ENCODE assay signal across 11 cellular contexts in the genomic region with DNA sequence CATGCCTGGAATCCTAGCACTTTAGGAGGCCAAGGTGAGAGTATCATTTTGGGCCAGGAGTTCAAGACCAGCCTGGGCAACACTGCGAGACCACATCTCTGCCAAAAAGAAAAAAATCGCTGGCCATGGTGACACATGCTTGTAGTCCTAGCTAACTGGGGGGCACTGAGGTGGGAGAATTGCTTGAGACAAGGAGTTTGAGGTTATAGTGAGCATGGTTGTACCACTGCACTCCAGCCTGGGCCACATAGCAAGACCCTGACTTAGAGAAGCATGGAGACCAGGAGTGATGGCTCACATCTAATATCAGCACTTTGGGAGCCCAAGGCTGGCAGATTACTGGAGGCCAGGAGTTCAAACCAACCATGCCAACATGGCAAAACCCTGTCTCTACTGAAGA. TPM values are rescaled to one million over a fixed set of nuclear protein-coding genes. Genes with fewer than 3 reads are reported as not detected.
DNase-seq lines count a peak whose midpoint lies in the region; ATAC-seq and TF ChIP-seq lines count a peak whose summit lies in the region.
"Had no signal": no experiment of that assay in that cellular context is flagged by ENCODE, and none has a peak within 500 bp of the region (broad histone marks: within the 10 kb centered on the region; RNA-seq: fewer than 3 reads in every experiment).

No MANE protein-coding gene starts in this region.

- POLR2A ChIA-PET in CD4-positive, alpha-beta memory T cell (lab: Charles Lee; ENCODE audit: partially characterized antibody): interaction anchor here (0.9 to 4.4 kb wide), 4 partner anchors 8 to 43 kb away, joined by 3 to 29 read pairs (median 10); a partner anchor contains a TSS

- H3K4me3 Mint-ChIP-seq in CD4-positive, alpha-beta memory T cell: peak overlapping the region in 4 of 8 donors; percentile 1 to 59 (median 48)
- H3K4me3 Mint-ChIP-seq in IgD-negative memory B cell: peak overlapping the region in 2 of 4 donors; percentile 55 to 71
- H3K4me3 Mint-ChIP-seq in activated naive CD8-positive, alpha-beta T cell treated with anti-CD3 and anti-CD28 coated beads, Interleukin-2, amount 50 U/mL, for 24 hours: peak overlapping the region; percentile 35
- no peak overlapping the region for H3K4me3 Mint-ChIP-seq in nephron progenitor cell

- peak overlapping the region in 6 of 7 donors; percentile 22 to 80 (median 57) for H3K27ac Mint-ChIP-seq in CD4-positive, alpha-beta memory T cell
- H3K27ac Mint-ChIP-seq in IgD-negative memory B cell (peak overlapping the region in 2 of 3 donors; percentile 59 to 88), nephron progenitor cell (peak overlapping the region; percentile 92)
- peak overlapping the region; percentile 56 for H3K27ac Mint-ChIP-seq in activated naive CD8-positive, alpha-beta T cell treated with anti-CD3 and anti-CD28 coated beads, Interleukin-2, amount 50 U/mL, for 24 hours

- ATAC-seq in activated naive CD8-positive, alpha-beta T cell treated with anti-CD3 and anti-CD28 coated beads, Interleukin-2, amount 50 U/mL, for 24 hours: no peak
- ATAC-seq in GM21526 (IDR thresholded peaks at IDR 0.05; ENCODE audit: low FRiP score, unreplicated experiment): no peak
- no peak for ATAC-seq in HG02610 (IDR thresholded peaks at IDR 0.05; ENCODE audit: unreplicated experiment)
- ATAC-seq: activated CD4-positive, CD25-positive, alpha-beta regulatory T cell treated with anti-CD3 and anti-CD28 coated beads, Interleukin-2, amount 50 U/mL, for 24 hours had no signal

- H3K4me1 ChIP-seq in CD4-positive, alpha-beta memory T cell (ENCODE audit: insufficient read depth, low read length): peaks cover 88% of the 10 kb centered on the region

- H3K27ac ChIP-seq in CD4-positive, alpha-beta memory T cell (ENCODE audit: low read depth, low read length): no peak overlapping the region

- no peaks in the 10 kb centered on the region for H3K9me3 Mint-ChIP-seq in CD4-positive, alpha-beta memory T cell
- H3K9me3 Mint-ChIP-seq in IgD-negative memory B cell (no peaks in the 10 kb centered on the region), nephron progenitor cell (peaks cover 6% of the 10 kb centered on the region)
- H3K9me3 Mint-ChIP-seq in activated naive CD8-positive, alpha-beta T cell treated with anti-CD3 and anti-CD28 coated beads, Interleukin-2, amount 50 U/mL, for 24 hours: no peaks in the 10 kb centered on the region

- no peaks in the 10 kb centered on the region for H3K27me3 ChIP-seq in CD4-positive, alpha-beta memory T cell (ENCODE audit: insufficient read depth, low read length)

- CTCF ChIA-PET in CD4-positive, alpha-beta memory T cell (lab: Charles Lee; ENCODE audit: partially characterized antibody): no interaction called here

- peaks cover 11 to 30% of the 10 kb centered on the region in 2 donors for H3K36me3 Mint-ChIP-seq in CD4-positive, alpha-beta memory T cell
- peaks cover 3% of the 10 kb centered on the region for H3K36me3 Mint-ChIP-seq in IgD-negative memory B cell
- peaks cover 60% of the 10 kb centered on the region for H3K36me3 Mint-ChIP-seq in activated naive CD8-positive, alpha-beta T cell treated with anti-CD3 and anti-CD28 coated beads, Interleukin-2, amount 50 U/mL, for 24 hours (ENCODE audit: low read depth)
- H3K36me3 Mint-ChIP-seq in nephron progenitor cell (ENCODE audit: low read depth): peaks cover 78% of the 10 kb centered on the region

- TF ChIP-seq CTCF in nephron progenitor cell (IDR thresholded peaks at IDR 0.05): no peak

- H3K27me3 Mint-ChIP-seq in CD4-positive, alpha-beta memory T cell: no peaks in the 10 kb centered on the region
- H3K27me3 Mint-ChIP-seq in IgD-negative memory B cell (no peaks in the 10 kb centered on the region), nephron progenitor cell (ENCODE audit: low read depth, poor library complexity) (no peaks in the 10 kb centered on the region)
- H3K27me3 Mint-ChIP-seq in activated naive CD8-positive, alpha-beta T cell treated with anti-CD3 and anti-CD28 coated beads, Interleukin-2, amount 50 U/mL, for 24 hours: no peaks in the 10 kb centered on the region

- no peaks in the 10 kb centered on the region for H3K9me3 ChIP-seq in CD4-positive, alpha-beta memory T cell (ENCODE audit: control insufficient read depth in 1 of 2, low read length in 2 of 2)

- peaks cover 33 to 84% (median 61%) of the 10 kb centered on the region in 4 donors for H3K4me1 Mint-ChIP-seq in CD4-positive, alpha-beta memory T cell
- H3K4me1 Mint-ChIP-seq in IgD-negative memory B cell (peaks cover 30 to 44% (median 38%) of the 10 kb centered on the region in 3 donors), nephron progenitor cell (peaks cover 2% of the 10 kb centered on the region)
- peaks cover 81% of the 10 kb centered on the region for H3K4me1 Mint-ChIP-seq in activated naive CD8-positive, alpha-beta T cell treated with anti-CD3 and anti-CD28 coated beads, Interleukin-2, amount 50 U/mL, for 24 hours

- DNase-seq in CD4-positive, alpha-beta memory T cell: no peak
- no peak for DNase-seq in activated naive CD8-positive, alpha-beta T cell treated with anti-CD3 and anti-CD28 coated beads, Interleukin-2, amount 50 U/mL, for 24 hours
- DNase-seq in nephron progenitor cell (no peak), NCI-H748 (lab: John Stamatoyannopoulos, UW; ENCODE audit: unreplicated experiment) (no peak), NCI-H2107 treated with DMSO at 0.1 percent for 48 hours (lab: John Stamatoyannopoulos, UW; ENCODE audit: unreplicated experiment) (no peak)
- DNase-seq: central memory CD4-positive, alpha-beta T cell; GF-D8 had no signal

- H3K36me3 ChIP-seq in CD4-positive, alpha-beta memory T cell (ENCODE audit: insufficient read depth, low read length): no peaks in the 10 kb centered on the region

- intact Hi-C loops in CD4-positive, alpha-beta memory T cell (cut with micrococcal nuclease): no loop called here

- H3K4me3 ChIP-seq in CD4-positive, alpha-beta memory T cell (ENCODE audit: low read length in 2 of 2): no peak overlapping the region

RNA-seq across cellular contexts. Expression of a gene that starts 9.2 kb away (rescaled TPM):
- 100 to 1,000 TPM; 191 to 195 TPM for total RNA-seq in CD4-positive, alpha-beta memory T cell
- polyA plus RNA-seq in CD4-positive, alpha-beta memory T cell: 100 to 1,000 TPM; 261 to 353 TPM
- 246 TPM for polyA plus RNA-seq in IgD-negative memory B cell

RNA-seq across cellular contexts. Expression of a gene that starts 33.1 kb away (rescaled TPM):
- total RNA-seq in CD4-positive, alpha-beta memory T cell: 100 to 1,000 TPM; 243 to 256 TPM
- polyA plus RNA-seq in CD4-positive, alpha-beta memory T cell: 1,000 to 10,000 TPM in 1 of 2 donors, 100 to 1,000 TPM in 1; 771 to 1,156 TPM
- polyA plus RNA-seq in IgD-negative memory B cell: 727 TPM

RNA-seq across cellular contexts. Expression of a gene that starts 46.2 kb away (rescaled TPM):
- 1,000 to 10,000 TPM; 1,184 to 1,255 TPM for total RNA-seq in CD4-positive, alpha-beta memory T cell
- polyA plus RNA-seq in CD4-positive, alpha-beta memory T cell: 1,000 to 10,000 TPM; 1,025 to 1,184 TPM
- polyA plus RNA-seq in IgD-negative memory B cell: 1,127 TPM

RNA-seq across cellular contexts. Expression of a gene that starts 48.7 kb away (rescaled TPM):
- 100 to 1,000 TPM; 206 to 212 TPM for total RNA-seq in CD4-positive, alpha-beta memory T cell
- polyA plus RNA-seq in CD4-positive, alpha-beta memory T cell: 10 to 100 TPM in 1 of 2 donors, 1 to 10 TPM in 1; 3.8 to 36.6 TPM
- 46.9 TPM for polyA plus RNA-seq in IgD-negative memory B cell
